Comparison of ENCODE assay signal across 1 cellular context in genomic region chr2:231604685-231605606, GRCh38.
TF ChIP-seq lines count a peak whose summit lies in the region.

No MANE protein-coding gene starts in this region.

TF ChIP-seq in HepG2, 621 proteins besides CTCF, POLR2A, EP300 and RAD21 (continued from another document and continues in another):
- no peak for TF ChIP-seq SNAPC5 (CRISPR knock-in tag; IDR thresholded peaks at IDR 0.05; ENCODE audit: borderline replicate concordance)
- TF ChIP-seq HES4 (CRISPR knock-in tag; IDR thresholded peaks at IDR 0.05; ENCODE audit: borderline replicate concordance), result no peak
- no peak for TF ChIP-seq ZSCAN29 (CRISPR knock-in tag; conservative IDR thresholded peaks at IDR 0.05)
- TF ChIP-seq LRRFIP1 (CRISPR knock-in tag; conservative IDR thresholded peaks at IDR 0.05), result no peak
- no peak for TF ChIP-seq HOXD1 (CRISPR knock-in tag; IDR thresholded peaks at IDR 0.05)
- TF ChIP-seq PITX1 (CRISPR knock-in tag; IDR thresholded peaks at IDR 0.05), result no peak
- 0 out of 2 replicates have a peak, but pooled peaks have one; percentile 18 for TF ChIP-seq CEBPG (CRISPR knock-in tag; IDR thresholded peaks at IDR 0.05)
- TF ChIP-seq ZBTB40 (IDR thresholded peaks at IDR 0.05), result no peak
- TF ChIP-seq ZBTB40 (CRISPR knock-in tag; IDR thresholded peaks at IDR 0.05), result no peak
- TF ChIP-seq ERF (CRISPR knock-in tag; IDR thresholded peaks at IDR 0.05), result 0 out of 2 replicates have a peak, but pooled peaks have one; percentile 31
- TF ChIP-seq IKZF1 (IDR thresholded peaks at IDR 0.05), result no peak
- TF ChIP-seq HDAC1 (CRISPR knock-in tag; IDR thresholded peaks at IDR 0.05), result 0 out of 2 replicates have a peak, but pooled peaks have one; percentile 36
- TF ChIP-seq U2AF2 (IDR thresholded peaks at IDR 0.05; ENCODE audit: low read depth, low read length), result peak; percentile 95
- no peak for TF ChIP-seq THRA (CRISPR knock-in tag; IDR thresholded peaks at IDR 0.05; ENCODE audit: borderline replicate concordance)
- no peak for TF ChIP-seq TFDP2 (CRISPR knock-in tag; IDR thresholded peaks at IDR 0.05)
- 0 out of 2 replicates have a peak, but pooled peaks have one; percentile 4 for TF ChIP-seq HCFC1 (IDR thresholded peaks at IDR 0.05; ENCODE audit: low read depth, low read length)
- no peak for TF ChIP-seq MAF1 (CRISPR knock-in tag; IDR thresholded peaks at IDR 0.05; ENCODE audit: borderline replicate concordance)
- TF ChIP-seq DNMT1 (CRISPR knock-in tag; IDR thresholded peaks at IDR 0.05), result no peak
- no peak for TF ChIP-seq ZNF362 (CRISPR knock-in tag; IDR thresholded peaks at IDR 0.05; ENCODE audit: borderline replicate concordance)
- no peak for TF ChIP-seq ZSCAN22 (CRISPR knock-in tag; IDR thresholded peaks at IDR 0.05)
- TF ChIP-seq UBTF (CRISPR knock-in tag; IDR thresholded peaks at IDR 0.05), result peak; percentile 4; the same call in 1 of the 2 replicates
- TF ChIP-seq NR2F6 (IDR thresholded peaks at IDR 0.05), result no peak
- TF ChIP-seq NR2F6 (CRISPR knock-in tag; IDR thresholded peaks at IDR 0.05), result no peak
- peak; percentile 6 for TF ChIP-seq U2AF1 (optimal IDR thresholded peaks at IDR 0.05; ENCODE audit: low read depth, low read length)
- peak; percentile 77 for TF ChIP-seq CREM (IDR thresholded peaks at IDR 0.05)
- no peak for TF ChIP-seq CREM (CRISPR knock-in tag; IDR thresholded peaks at IDR 0.05)
- 0 out of 2 replicates have a peak, but pooled peaks have one; percentile 14 for TF ChIP-seq ZBTB21 (CRISPR knock-in tag; IDR thresholded peaks at IDR 0.05)
- no peak for TF ChIP-seq ZNF275 (CRISPR knock-in tag; IDR thresholded peaks at IDR 0.05; ENCODE audit: borderline replicate concordance)
- no peak for TF ChIP-seq GATAD1 (CRISPR knock-in tag; IDR thresholded peaks at IDR 0.05)
- no peak for TF ChIP-seq RBM39 (IDR thresholded peaks at IDR 0.05; ENCODE audit: low read depth, low read length, poor library complexity, severe bottlenecking)
- TF ChIP-seq ELK4 (CRISPR knock-in tag; IDR thresholded peaks at IDR 0.05; ENCODE audit: borderline replicate concordance), result no peak
- TF ChIP-seq RBAK (CRISPR knock-in tag; IDR thresholded peaks at IDR 0.05), result no peak
- no peak for TF ChIP-seq ZNF225 (CRISPR knock-in tag; IDR thresholded peaks at IDR 0.05)
